In the genomic region with DNA sequence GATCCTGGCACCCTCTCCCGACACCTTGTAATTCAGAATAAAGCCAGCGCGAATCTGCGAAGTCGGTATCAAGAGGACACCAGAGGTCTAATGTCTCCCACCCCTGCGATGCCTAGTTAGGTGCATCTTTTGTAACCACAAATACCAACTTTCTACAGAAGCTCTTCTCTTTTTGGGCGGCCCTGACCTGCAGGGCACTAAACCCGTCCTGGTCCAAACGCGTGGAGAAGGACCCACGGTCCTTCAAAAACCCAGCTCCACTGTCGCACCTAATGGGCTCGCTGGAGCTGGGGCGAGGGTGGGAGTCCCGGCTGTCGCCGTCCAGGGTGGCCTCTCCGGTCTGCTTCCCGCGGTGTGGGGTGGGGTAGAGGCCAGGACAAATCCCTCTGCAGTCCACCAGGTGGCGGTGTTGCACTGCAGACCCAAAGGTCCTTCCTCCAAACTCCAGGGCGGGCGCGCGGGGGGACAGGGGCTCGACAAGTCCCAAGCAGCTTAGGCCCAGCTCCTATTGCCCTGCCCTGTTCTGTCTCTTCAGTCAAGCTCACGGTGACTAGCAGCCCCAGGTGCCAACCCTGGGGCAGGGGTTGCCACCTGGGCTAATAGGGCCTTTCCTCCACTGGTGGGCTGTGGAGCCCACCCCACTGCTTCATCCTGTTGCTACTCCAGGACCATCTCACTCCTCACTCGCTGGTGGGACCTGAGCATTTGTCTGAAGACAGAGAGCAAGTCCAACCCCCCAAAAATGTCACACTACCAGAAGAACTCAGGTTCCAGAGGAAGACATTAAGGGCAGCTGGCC, we compare ENCODE assay signal across 8 cellular contexts. TPM values are rescaled to one million over a fixed set of nuclear protein-coding genes. Genes with fewer than 3 reads are reported as not detected.
DNase-seq lines count a peak whose midpoint lies in the region; ATAC-seq and TF ChIP-seq lines count a peak whose summit lies in the region.

No MANE protein-coding gene starts in this region.

- H3K9me3 Mint-ChIP-seq in activated CD4-positive, alpha-beta T cell treated with anti-CD3 and anti-CD28 coated beads, Interleukin-2, amount 10 ng/mL, durations not matched to agents 24 days and 14 days: no peaks in the 10 kb centered on the region

- H3K27ac Mint-ChIP-seq in activated CD4-positive, alpha-beta T cell treated with anti-CD3 and anti-CD28 coated beads, Interleukin-2, amount 10 ng/mL, durations not matched to agents 24 days and 14 days: peak overlapping the region; percentile 65

- peak; percentile 96 for TF ChIP-seq CTCF in C4-2B (conservative IDR thresholded peaks at IDR 0.05)
- TF ChIP-seq CTCF in coronary artery (IDR thresholded peaks at IDR 0.05): peak; percentile 94
- TF ChIP-seq CTCF in left lung (IDR thresholded peaks at IDR 0.05): peak; percentile 95 to 96

- H3K4me3 Mint-ChIP-seq in activated CD4-positive, alpha-beta T cell treated with anti-CD3 and anti-CD28 coated beads, Interleukin-2, amount 10 ng/mL, durations not matched to agents 24 days and 14 days: peak overlapping the region; percentile 78

- H3K9me3 ChIP-seq in left lung: no peaks in the 10 kb centered on the region

- no peak overlapping the region for H3K27ac ChIP-seq in C4-2B
- H3K27ac ChIP-seq in coronary artery: no peak overlapping the region
- no peak overlapping the region for H3K27ac ChIP-seq in left lung

- no peaks in the 10 kb centered on the region for H3K36me3 ChIP-seq in left lung

- peaks cover 69 to 100% of the 10 kb centered on the region in 2 donors for H3K27me3 ChIP-seq in left lung

- H3K27me3 Mint-ChIP-seq in activated CD4-positive, alpha-beta T cell treated with anti-CD3 and anti-CD28 coated beads, Interleukin-2, amount 10 ng/mL, durations not matched to agents 24 days and 14 days: peaks cover 56% of the 10 kb centered on the region

- H3K36me3 Mint-ChIP-seq in activated CD4-positive, alpha-beta T cell treated with anti-CD3 and anti-CD28 coated beads, Interleukin-2, amount 10 ng/mL, durations not matched to agents 24 days and 14 days (ENCODE audit: low read depth): no peaks in the 10 kb centered on the region

- H3K4me1 Mint-ChIP-seq in activated CD4-positive, alpha-beta T cell treated with anti-CD3 and anti-CD28 coated beads, Interleukin-2, amount 10 ng/mL, durations not matched to agents 24 days and 14 days: peaks cover 16% of the 10 kb centered on the region

- DNase-seq in HCEC 1CT (peak; percentile 55), NCI-H446 (lab: John Stamatoyannopoulos, UW) (peak; percentile 85 to 87), coronary artery (ENCODE audit: low spot score) (peak; percentile 84), left lung (peak; percentile 81 to 94)
- peak; percentile 94 for DNase-seq in activated CD4-positive, alpha-beta T cell treated with anti-CD3 and anti-CD28 coated beads, Interleukin-2, amount 10 ng/mL, durations not matched to agents 24 days and 14 days
- DNase-seq in stimulated activated CD4-positive, alpha-beta T cell treated with anti-CD3 and anti-CD28 coated beads, Interleukin-4, amount 100 ng/mL, for 4 hours: peak; percentile 66 to 82

- intact Hi-C loops in activated CD4-positive, alpha-beta T cell treated with anti-CD3 and anti-CD28 coated beads, Interleukin-2, amount 10 ng/mL, durations not matched to agents 24 days and 14 days (cut with micrococcal nuclease): loop anchor here (1.0 to 5.0 kb wide), 6 partner anchors 14 to 241 kb away; a partner anchor contains a TSS
- intact Hi-C loops in left lung (cut with DNase I): loop anchor here in 1 of 2 donors (5.0 kb wide), 1 partner anchor 101 kb away; no protein-coding TSS in a partner anchor

- ATAC-seq in left lung (peak; percentile 78), HG03108 (IDR thresholded peaks at IDR 0.05; ENCODE audit: unreplicated experiment) (no peak)

- H3K4me3 ChIP-seq in coronary artery (no peak overlapping the region), left lung (no peak overlapping the region)

- H3K4me1 ChIP-seq in left lung: peaks cover 9 to 45% of the 10 kb centered on the region in 2 donors

RNA-seq across cellular contexts. Expression of a gene that starts 2.7 kb away (rescaled TPM):
- not detected in 2 replicates for total RNA-seq in activated CD4-positive, alpha-beta T cell treated with anti-CD3 and anti-CD28 coated beads, Interleukin-2, amount 10 ng/mL, durations not matched to agents 24 days and 14 days
- not detected for total RNA-seq in left lung

RNA-seq across cellular contexts. Expression of a gene that starts 10.9 kb away (rescaled TPM):
- 67.6 and 69.4 TPM in 2 replicates for total RNA-seq in activated CD4-positive, alpha-beta T cell treated with anti-CD3 and anti-CD28 coated beads, Interleukin-2, amount 10 ng/mL, durations not matched to agents 24 days and 14 days
- total RNA-seq in left lung: 10 to 100 TPM; 70.0 to 84.1 TPM

RNA-seq across cellular contexts. Expression of a gene that starts 14.2 kb away (rescaled TPM):
- total RNA-seq in activated CD4-positive, alpha-beta T cell treated with anti-CD3 and anti-CD28 coated beads, Interleukin-2, amount 10 ng/mL, durations not matched to agents 24 days and 14 days: 1.3 and 1.7 TPM in 2 replicates
- total RNA-seq in left lung: 10 to 100 TPM; 15.3 to 16.4 TPM

RNA-seq across cellular contexts. Expression of a gene that starts 40.8 kb away (rescaled TPM):
- total RNA-seq in activated CD4-positive, alpha-beta T cell treated with anti-CD3 and anti-CD28 coated beads, Interleukin-2, amount 10 ng/mL, durations not matched to agents 24 days and 14 days: 53.2 and 54.7 TPM in 2 replicates
- 10 to 100 TPM; 11.9 to 12.6 TPM for total RNA-seq in left lung

RNA-seq across cellular contexts. Expression of a gene that starts 47.3 kb away (rescaled TPM):
- 437 and 463 TPM in 2 replicates for total RNA-seq in activated CD4-positive, alpha-beta T cell treated with anti-CD3 and anti-CD28 coated beads, Interleukin-2, amount 10 ng/mL, durations not matched to agents 24 days and 14 days
- 100 to 1,000 TPM; 265 to 324 TPM for total RNA-seq in left lung
